ENCODE assay signal across 19 cellular contexts in genomic region chr4:110793890-110794588, GRCh38.
DNase-seq lines count a peak whose midpoint lies in the region; ATAC-seq and TF ChIP-seq lines count a peak whose summit lies in the region.
"Had no signal": no experiment of that assay in that cellular context is flagged by ENCODE, and none has a peak within 500 bp of the region (broad histone marks: within the 10 kb centered on the region; RNA-seq: fewer than 3 reads in every experiment).

No MANE protein-coding gene starts in this region.

- H2AK5ac ChIP-seq in mesendoderm (ENCODE audit: low read length), result no peak overlapping the region

- peak overlapping the region; percentile 39; the same call in 1 of the 2 replicates for H2AFZ ChIP-seq in KMS-11 (ENCODE audit: low read depth)

- no peak overlapping the region for H3K27ac Mint-ChIP-seq in CD14-positive monocyte
- no peak overlapping the region for H3K27ac Mint-ChIP-seq in stimulated activated naive B cell treated with anti-CD40 and anti-IgM and Interleukin-4, amounts not matched to agents 10 μg/mL and 1 μg/mL and 100 μg/mL, for 72 hours
- H3K27ac Mint-ChIP-seq: activated CD4-positive, alpha-beta memory T cell treated with anti-CD3 and anti-CD28 coated beads for 36 hours; activated naive CD4-positive, alpha-beta T cell treated with anti-CD3 and anti-CD28 coated beads for 36 hours; CD4-positive, CD25-positive, alpha-beta regulatory T cell; T-helper 17 cell had no signal

- H3K4me3 ChIP-seq in KMS-11 (IDR thresholded peaks at IDR 0.05; ENCODE audit: insufficient read depth, low read depth, low read length) (no peak overlapping the region), ectodermal cell (ENCODE audit: insufficient read depth, low read depth, low read length) (no peak overlapping the region), mesendoderm (ENCODE audit: low read length) (no peak overlapping the region)
- H3K4me3 ChIP-seq: pancreas, sigmoid colon, stomach had no signal

- TF ChIP-seq CTCF in KMS-11 (conservative IDR thresholded peaks at IDR 0.05; ENCODE audit: low read depth, low read length) (no peak), CD14-positive monocyte (IDR thresholded peaks at IDR 0.05) (no peak)

- peaks cover 0 to 1% (median 0%) of the 10 kb centered on the region in 3 donors for H3K27me3 Mint-ChIP-seq in CD14-positive monocyte (ENCODE audit: low read depth in 3 of 3)
- peaks cover 0 to 5% of the 10 kb centered on the region in 2 donors for H3K27me3 Mint-ChIP-seq in stimulated activated naive B cell treated with anti-CD40 and anti-IgM and Interleukin-4, amounts not matched to agents 10 μg/mL and 1 μg/mL and 100 μg/mL, for 72 hours
- H3K27me3 Mint-ChIP-seq: CD4-positive, CD25-positive, alpha-beta regulatory T cell; T-helper 17 cell had no signal

- H3K36me3 ChIP-seq in KMS-11 (ENCODE audit: insufficient read depth), result no peaks in the 10 kb centered on the region
- H3K36me3 ChIP-seq in ectodermal cell (ENCODE audit: control insufficient read depth, insufficient read depth, low read length), result no peaks in the 10 kb centered on the region
- H3K36me3 ChIP-seq in mesendoderm (ENCODE audit: control insufficient read depth, insufficient read depth, low read length), result no peaks in the 10 kb centered on the region
- H3K36me3 ChIP-seq: pancreas, sigmoid colon, stomach had no signal

- no peak overlapping the region for H3K4me3 Mint-ChIP-seq in CD14-positive monocyte
- H3K4me3 Mint-ChIP-seq in stimulated activated naive B cell treated with anti-CD40 and anti-IgM and Interleukin-4, amounts not matched to agents 10 μg/mL and 1 μg/mL and 100 μg/mL, for 72 hours, result no peak overlapping the region
- H3K4me3 Mint-ChIP-seq: activated CD4-positive, alpha-beta memory T cell treated with anti-CD3 and anti-CD28 coated beads for 36 hours; activated naive CD4-positive, alpha-beta T cell treated with anti-CD3 and anti-CD28 coated beads for 36 hours; CD4-positive, CD25-positive, alpha-beta regulatory T cell; HFFc6; T-helper 17 cell had no signal

- H3K9me3 ChIP-seq in ectodermal cell (ENCODE audit: control insufficient read depth, low read length), result no peaks in the 10 kb centered on the region
- H3K9me3 ChIP-seq: pancreas, sigmoid colon, stomach had no signal

- H2BK120ac ChIP-seq in mesendoderm (ENCODE audit: low read depth, low read length), result no peak overlapping the region

- no peak overlapping the region for H3K4ac ChIP-seq in mesendoderm (ENCODE audit: low read depth, low read length)

- no peak overlapping the region for H3K23ac ChIP-seq in mesendoderm (ENCODE audit: low read length)

- H2BK5ac ChIP-seq in mesendoderm (ENCODE audit: low read length), result peak overlapping the region; percentile 72

- H3K4me1 ChIP-seq in KMS-11 (ENCODE audit: low read depth, poor library complexity, severe bottlenecking) (peaks cover 32% of the 10 kb centered on the region), ectodermal cell (ENCODE audit: control insufficient read depth, insufficient read depth, low read length) (peaks cover 17% of the 10 kb centered on the region), mesendoderm (ENCODE audit: control insufficient read depth, low read depth, low read length) (peaks cover 9% of the 10 kb centered on the region)
- H3K4me1 ChIP-seq: pancreas, stomach had no signal

- H3K79me1 ChIP-seq in mesendoderm (ENCODE audit: low read length), result no peaks in the 10 kb centered on the region

- H4K8ac ChIP-seq in mesendoderm (ENCODE audit: low read depth, low read length), result no peak overlapping the region

- peak overlapping the region; percentile 3; the same call in 1 of the 2 replicates for H3K9ac ChIP-seq in KMS-11
- no peak overlapping the region for H3K9ac ChIP-seq in mesendoderm (ENCODE audit: low read length)

- H3K9me3 Mint-ChIP-seq in CD14-positive monocyte, result peaks cover 0 to 1% (median 0%) of the 10 kb centered on the region in 7 donors
- H3K9me3 Mint-ChIP-seq in stimulated activated naive B cell treated with anti-CD40 and anti-IgM and Interleukin-4, amounts not matched to agents 10 μg/mL and 1 μg/mL and 100 μg/mL, for 72 hours, result no peaks in the 10 kb centered on the region
- H3K9me3 Mint-ChIP-seq: activated CD4-positive, alpha-beta memory T cell treated with anti-CD3 and anti-CD28 coated beads for 36 hours; activated naive CD4-positive, alpha-beta T cell treated with anti-CD3 and anti-CD28 coated beads for 36 hours; HFFc6 had no signal

- peak; percentile 70 for DNase-seq in DMS53 (lab: John Stamatoyannopoulos, UW)
- DNase-seq in mesendoderm, result peak; percentile 89
- DNase-seq in NCI-H526 (lab: John Stamatoyannopoulos, UW), result no peak
- DNase-seq in CD14-positive monocyte (ENCODE audit: low spot score), result no peak
- DNase-seq in stimulated activated naive B cell treated with anti-CD40 and anti-IgM and Interleukin-4, amounts not matched to agents 10 μg/mL and 1 μg/mL and 100 μg/mL, for 72 hours, result no peak
- DNase-seq: activated CD4-positive, alpha-beta memory T cell treated with anti-CD3 and anti-CD28 coated beads for 36 hours; activated naive CD4-positive, alpha-beta T cell treated with anti-CD3 and anti-CD28 coated beads for 36 hours; CD4-positive, CD25-positive, alpha-beta regulatory T cell; NCI-H1694 treated with DMSO at 0.1 percent for 48 hours; pancreas; sigmoid colon; stimulated activated CD4-positive, alpha-beta T cell treated with anti-CD3 and anti-CD28 coated beads, Interleukin-1b, Interleukin-23, amount 100 ng/mL, for 48 hours; stomach; T-helper 17 cell had no signal

- no peaks in the 10 kb centered on the region for H3K4me1 Mint-ChIP-seq in CD14-positive monocyte
- no peaks in the 10 kb centered on the region for H3K4me1 Mint-ChIP-seq in stimulated activated naive B cell treated with anti-CD40 and anti-IgM and Interleukin-4, amounts not matched to agents 10 μg/mL and 1 μg/mL and 100 μg/mL, for 72 hours
- H3K4me1 Mint-ChIP-seq: CD4-positive, CD25-positive, alpha-beta regulatory T cell; T-helper 17 cell had no signal

- H2BK15ac ChIP-seq in mesendoderm (replicated peaks; ENCODE audit: low read depth), result no peak overlapping the region

- H3K79me2 ChIP-seq in KMS-11 (ENCODE audit: insufficient read depth, low read depth) (no peaks in the 10 kb centered on the region), mesendoderm (ENCODE audit: control insufficient read depth, insufficient read depth, low read length) (no peaks in the 10 kb centered on the region)

- no peak overlapping the region for H3K18ac ChIP-seq in mesendoderm (ENCODE audit: low read length)

- peak overlapping the region; percentile 45 for H3K4me2 ChIP-seq in KMS-11
- H3K4me2 ChIP-seq in mesendoderm (ENCODE audit: low read length), result no peak overlapping the region

- no peaks in the 10 kb centered on the region for H3K36me3 Mint-ChIP-seq in CD14-positive monocyte
- H3K36me3 Mint-ChIP-seq in stimulated activated naive B cell treated with anti-CD40 and anti-IgM and Interleukin-4, amounts not matched to agents 10 μg/mL and 1 μg/mL and 100 μg/mL, for 72 hours, result no peaks in the 10 kb centered on the region
- H3K36me3 Mint-ChIP-seq: activated CD4-positive, alpha-beta memory T cell treated with anti-CD3 and anti-CD28 coated beads for 36 hours; CD4-positive, CD25-positive, alpha-beta regulatory T cell had no signal

- intact Hi-C loops in CD14-positive monocyte (cut with micrococcal nuclease), result no loop called here

- no peak overlapping the region for H3K56ac ChIP-seq in mesendoderm (ENCODE audit: low read length)

- H4K20me1 ChIP-seq in KMS-11 (ENCODE audit: insufficient read depth), result no peaks in the 10 kb centered on the region

- no peak overlapping the region for H4K5ac ChIP-seq in mesendoderm (ENCODE audit: low read length)

- 11 to 19% methylated on average over 5 of the region's 5 CpGs for WGBS in ectodermal cell, 2 experiments
- no CpG with 5 or more reads among the region's 5 CpGs for WGBS in mesendoderm (ENCODE audit: extremely low coverage, insufficient coverage, low lambda C conversion rate)

- no peak for ATAC-seq in GM19023 (IDR thresholded peaks at IDR 0.05; ENCODE audit: unreplicated experiment)
- no peak for ATAC-seq in stimulated activated naive B cell treated with anti-CD40 and anti-IgM and Interleukin-4, amounts not matched to agents 10 μg/mL and 1 μg/mL and 100 μg/mL, for 72 hours (replicated peaks)
- ATAC-seq: pancreas, T-helper 17 cell had no signal

- H3K27ac ChIP-seq in KMS-11 (peak overlapping the region; percentile 36), ectodermal cell (ENCODE audit: insufficient read depth, low read depth, low read length, poor library complexity, severe bottlenecking) (peak overlapping the region; percentile 56), mesendoderm (ENCODE audit: low read depth, low read length) (peak overlapping the region; percentile 65)
- H3K27ac ChIP-seq: pancreas, sigmoid colon, stomach, VCaP had no signal

- no peaks in the 10 kb centered on the region for H3K27me3 ChIP-seq in KMS-11 (ENCODE audit: insufficient read depth, low read depth)
- no peaks in the 10 kb centered on the region for H3K27me3 ChIP-seq in ectodermal cell (ENCODE audit: control insufficient read depth, insufficient read depth, low read length, poor library complexity, severe bottlenecking)
- no peaks in the 10 kb centered on the region for H3K27me3 ChIP-seq in mesendoderm (ENCODE audit: insufficient read depth, low read length, poor library complexity)
- H3K27me3 ChIP-seq: pancreas, sigmoid colon, stomach had no signal

Comparison
In these comparisons a context has a peak if more than half of its experiments do, and no peak if none do; other contexts are left out.
1. DNase-seq: peak in DMS53 (single experiment) and mesendoderm (single experiment); none in NCI-H526 (0 of 2), CD14-positive monocyte (single experiment) and stimulated activated naive B cell treated with anti-CD40 and anti-IgM and Interleukin-4, amounts not matched to agents 10 μg/mL and 1 μg/mL and 100 μg/mL, for 72 hours (single experiment).
2. Peak in every context shown above with its lines, with median percentiles within 50 percentile points of each other: H3K27ac ChIP-seq.